14 cellular contexts compared by ENCODE assay signal in genomic region chr2:234674781-234675201, GRCh38.
DNase-seq lines count a peak whose midpoint lies in the region; ATAC-seq and TF ChIP-seq lines count a peak whose summit lies in the region.
"Had no signal": no experiment of that assay in that cellular context is flagged by ENCODE, and none has a peak within 500 bp of the region (broad histone marks: within the 10 kb centered on the region; RNA-seq: fewer than 3 reads in every experiment).

No MANE protein-coding gene starts in this region.

- DNase-seq in AG09319 (ENCODE audit: extremely low read depth, low read depth) (peak; percentile 8), NCI-H226 (peak; percentile 72), choroid plexus epithelial cell (ENCODE audit: low read depth) (peak; percentile 78), NCI-H446 (lab: John Stamatoyannopoulos, UW) (no peak), left lobe of liver (ENCODE audit: low spot score) (no peak), retina (no peak)
- DNase-seq: activated CD8-positive, alpha-beta memory T cell treated with anti-CD3 and anti-CD28 coated beads, Interleukin-2, amount 50 U/mL, for 4 hours; amygdala; CD4-positive, CD25-positive, alpha-beta regulatory T cell; NCI-H1930; small intestine; T-helper 9 cell had no signal

- H3K4me1 Mint-ChIP-seq in nephron: peaks cover 28% of the 10 kb centered on the region
- H3K4me1 Mint-ChIP-seq: CD4-positive, CD25-positive, alpha-beta regulatory T cell had no signal

- peak overlapping the region in 1 of 3 experiments; percentile 5 for H3K4me3 Mint-ChIP-seq in nephron
- H3K4me3 Mint-ChIP-seq: CD4-positive, CD25-positive, alpha-beta regulatory T cell had no signal

- peaks cover 8% of the 10 kb centered on the region for H3K27me3 Mint-ChIP-seq in nephron (ENCODE audit: low read depth)

- peak overlapping the region; percentile 58 to 68 (median 67) for H3K27ac Mint-ChIP-seq in nephron
- H3K27ac Mint-ChIP-seq: CD4-positive, CD25-positive, alpha-beta regulatory T cell had no signal

- no peak for ATAC-seq in left lobe of liver
- no peak for ATAC-seq in HG03378 (IDR thresholded peaks at IDR 0.05; ENCODE audit: unreplicated experiment)

- peaks cover 10% of the 10 kb centered on the region for H3K9me3 Mint-ChIP-seq in nephron

- TF ChIP-seq CTCF in AG09319 (IDR thresholded peaks at IDR 0.05; ENCODE audit: low read depth, low read length) (no peak), choroid plexus epithelial cell (conservative IDR thresholded peaks at IDR 0.05; ENCODE audit: low read depth, low read length) (no peak), nephron (IDR thresholded peaks at IDR 0.05; ENCODE audit: unreplicated experiment in 3 of 3) (no peak)

- H3K4me3 ChIP-seq in choroid plexus epithelial cell (ENCODE audit: low read depth, low read length): no peak overlapping the region

- H3K36me3 Mint-ChIP-seq in nephron (ENCODE audit: low read depth): no peaks in the 10 kb centered on the region
- H3K36me3 Mint-ChIP-seq: CD4-positive, CD25-positive, alpha-beta regulatory T cell had no signal

Comparison
In these comparisons a context has a peak if more than half of its experiments do, and no peak if none do; other contexts are left out.
1. DNase-seq: peak in AG09319 (single experiment), NCI-H226 (single experiment) and choroid plexus epithelial cell (single experiment); none in NCI-H446 (0 of 2), left lobe of liver (single experiment) and retina (single experiment).